In the genomic region with DNA sequence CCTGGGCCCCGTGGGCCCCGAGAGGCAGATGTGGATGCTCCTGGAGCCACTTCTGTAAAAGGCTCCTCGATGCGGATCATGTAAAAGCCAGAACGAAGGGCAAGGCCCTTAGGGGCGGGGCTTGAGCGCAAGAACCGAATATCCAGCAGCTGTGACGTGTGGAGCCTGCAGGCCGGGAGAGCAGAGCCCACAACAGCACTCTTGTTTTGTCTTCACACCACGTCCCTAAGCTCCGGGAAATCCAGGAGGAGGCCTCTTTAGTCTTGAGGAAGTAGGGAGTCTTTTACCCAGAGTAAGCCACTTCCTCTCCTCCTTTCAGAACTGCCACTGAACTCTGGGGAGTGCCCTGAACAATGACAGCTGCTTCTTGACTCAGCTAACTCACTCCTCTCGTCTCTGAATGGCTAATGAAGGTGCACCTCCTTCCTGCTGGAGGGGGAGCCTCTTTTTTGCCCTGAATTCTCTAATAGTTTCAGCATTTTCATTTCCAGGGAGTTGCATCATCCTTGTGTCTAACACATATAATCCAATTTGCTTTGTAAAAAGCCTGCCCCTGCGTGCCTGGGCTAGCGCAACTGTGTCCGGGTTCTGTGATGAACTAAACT, we compare ENCODE assay signal across 8 cellular contexts. TPM values are rescaled to one million over a fixed set of nuclear protein-coding genes. Genes with fewer than 3 reads are reported as not detected.
DNase-seq lines count a peak whose midpoint lies in the region; ATAC-seq, FAIRE-seq and TF ChIP-seq lines count a peak whose summit lies in the region.

No MANE protein-coding gene starts in this region.

- H3K36me3 Mint-ChIP-seq in activated naive CD4-positive, alpha-beta T cell treated with anti-CD3 and anti-CD28 coated beads for 36 hours (ENCODE audit: low read depth): peaks cover 38% of the 10 kb centered on the region

- no peaks in the 10 kb centered on the region for H3K27me3 Mint-ChIP-seq in activated naive CD4-positive, alpha-beta T cell treated with anti-CD3 and anti-CD28 coated beads for 36 hours (ENCODE audit: low read depth)

- WGBS in pancreas, 2 donors: 73 to 79% methylated on average over 16 of the region's 16 CpGs

- no peaks in the 10 kb centered on the region for H3K4me1 ChIP-seq in pancreas

- ATAC-seq in pancreas (peak in 3 of 4 donors; percentile 65 to 82 (median 81)), GM19455 (IDR thresholded peaks at IDR 0.05; ENCODE audit: unreplicated experiment) (no peak)

- peak overlapping the region; percentile 63 for H3K4me3 Mint-ChIP-seq in activated naive CD4-positive, alpha-beta T cell treated with anti-CD3 and anti-CD28 coated beads for 36 hours

- peaks cover 28% of the 10 kb centered on the region for H3K4me1 Mint-ChIP-seq in activated naive CD4-positive, alpha-beta T cell treated with anti-CD3 and anti-CD28 coated beads for 36 hours (ENCODE audit: low read depth)

- H3K36me3 ChIP-seq in pancreas: peaks cover 0 to 8% (median 0%) of the 10 kb centered on the region in 3 donors

- no peak for FAIRE-seq in pancreas (lab: Jason Lieb, UNC)

- H3K9me3 ChIP-seq in pancreas: no peaks in the 10 kb centered on the region

- no peaks in the 10 kb centered on the region for H3K27me3 ChIP-seq in pancreas

- no peak for TF ChIP-seq CTCF in pancreas (IDR thresholded peaks at IDR 0.05)

- no peaks in the 10 kb centered on the region for H3K9me3 Mint-ChIP-seq in activated naive CD4-positive, alpha-beta T cell treated with anti-CD3 and anti-CD28 coated beads for 36 hours

- peak overlapping the region in 2 of 4 donors; percentile 1 to 57 for H3K27ac ChIP-seq in pancreas

- CTCF ChIA-PET in activated naive CD4-positive, alpha-beta T cell treated with anti-CD3 and anti-CD28 coated beads for 36 hours (lab: Charles Lee): interaction anchor here (1.1 kb wide), 3 partner anchors 19 to 295 kb away, joined by 3 to 5 read pairs (median 4); no protein-coding TSS in a partner anchor

- DNase-seq in activated CD4-positive, alpha-beta T cell treated with anti-CD3 and anti-CD28 coated beads for 48 hours: peak; percentile 61
- no peak for DNase-seq in activated CD4-positive, alpha-beta T cell treated with anti-CD3 and anti-CD28 coated beads, Interleukin-2, amount 50 U/mL, for 4 hours
- DNase-seq in NCI-H460 (ENCODE audit: extremely low read depth, low read depth) (peak; percentile 56), globus pallidus (ENCODE audit: low spot score) (peak; percentile 79), pancreas (no peak), iPS-NIHi7 (ENCODE audit: extremely low spot score) (no peak)
- peak; percentile 84 for DNase-seq in activated naive CD4-positive, alpha-beta T cell treated with anti-CD3 and anti-CD28 coated beads for 36 hours

- intact Hi-C loops in activated naive CD4-positive, alpha-beta T cell treated with anti-CD3 and anti-CD28 coated beads for 36 hours (cut with micrococcal nuclease): loop anchor here (1.0 to 5.0 kb wide), 8 partner anchors 12 to 295 kb away; a partner anchor contains a TSS
- intact Hi-C loops in pancreas (cut with DNase I): no loop called here

- H3K4me3 ChIP-seq in pancreas: no peak overlapping the region

- peak overlapping the region; percentile 90 for H3K27ac Mint-ChIP-seq in activated naive CD4-positive, alpha-beta T cell treated with anti-CD3 and anti-CD28 coated beads for 36 hours

RNA-seq across cellular contexts. Expression of a gene that starts 12.5 kb away (rescaled TPM):
- total RNA-seq in NCI-H460 (2014; rRNA removed; shearing (Covaris generic)): 16.4 and 16.9 TPM in 2 replicates
- polyA plus RNA-seq in NCI-H460 (2014; cell fraction: nucleus; rRNA removed): 19.1 and 20.0 TPM in 2 replicates
- total RNA-seq in activated naive CD4-positive, alpha-beta T cell treated with anti-CD3 and anti-CD28 coated beads for 36 hours: 10 to 100 TPM; 19.4 to 22.3 TPM
- 10 to 100 TPM in 2 of 6 donors, 1 to 10 TPM in 4; 7.9 to 13.2 (median 9.4) TPM for total RNA-seq in pancreas
- 10 to 100 TPM; 11.9 to 15.9 TPM for polyA plus RNA-seq in pancreas

RNA-seq across cellular contexts. Expression of a gene that starts 23.1 kb away (rescaled TPM):
- total RNA-seq in NCI-H460 (2014; rRNA removed; shearing (Covaris generic)): 0.09 and 0.15 TPM in 2 replicates
- polyA plus RNA-seq in NCI-H460 (2014; cell fraction: nucleus; rRNA removed): 0.17 TPM in 1 of 2 replicates, not detected in the other
- total RNA-seq in activated naive CD4-positive, alpha-beta T cell treated with anti-CD3 and anti-CD28 coated beads for 36 hours: under 1 TPM in 1 of 2 experiments, not detected in 1; 0.17 TPM
- total RNA-seq in pancreas: 1 to 10 TPM in 5 of 6 donors, under 1 TPM in 1; 0.95 to 3.1 (median 1.6) TPM
- polyA plus RNA-seq in pancreas: 1 to 10 TPM; 4.5 to 4.9 TPM

Comparison
In these comparisons a context has a peak if more than half of its experiments do, and no peak if none do; other contexts are left out.
1. DNase-seq: peak in activated CD4-positive, alpha-beta T cell treated with anti-CD3 and anti-CD28 coated beads for 48 hours (single experiment), NCI-H460 (single experiment), activated naive CD4-positive, alpha-beta T cell treated with anti-CD3 and anti-CD28 coated beads for 36 hours (single experiment) and globus pallidus (single experiment); none in activated CD4-positive, alpha-beta T cell treated with anti-CD3 and anti-CD28 coated beads, Interleukin-2, amount 50 U/mL, for 4 hours (0 of 2), pancreas (0 of 6) and iPS-NIHi7 (single experiment).